12 cellular contexts compared by ENCODE assay signal in genomic region chr3:57856675-57857074, GRCh38.
A peak's percentile ranks its signal among the peaks of the same experiment; 100 is the strongest.
DNase-seq lines count a peak whose midpoint lies in the region; ATAC-seq and TF ChIP-seq lines count a peak whose summit lies in the region.
"Had no signal": no experiment of that assay in that cellular context is flagged by ENCODE, and none has a peak within 500 bp of the region (broad histone marks: within the 10 kb centered on the region; RNA-seq: fewer than 3 reads in every experiment).

No MANE protein-coding gene starts in this region.

- H4K20me1 ChIP-seq in fibroblast of lung (ENCODE audit: control insufficient read depth, extremely low read depth, insufficient read depth, low read length): no peaks in the 10 kb centered on the region

- intact Hi-C loops in A673 (cut with micrococcal nuclease; ENCODE audit: unreplicated experiment): no loop called here

- no peaks in the 10 kb centered on the region for H3K9me3 ChIP-seq in A673 (ENCODE audit: low read depth, low read length, poor library complexity, severe bottlenecking)
- H3K9me3 ChIP-seq in fibroblast of lung (ENCODE audit: control insufficient read depth, insufficient read depth, low read depth, low read length): no peaks in the 10 kb centered on the region

- CTCF ChIA-PET in A673 (lab: Charles Lee): no interaction called here

- H3K4me1 ChIP-seq in A673 (ENCODE audit: insufficient read depth, low read length, poor library complexity, severe bottlenecking) (no peaks in the 10 kb centered on the region), fibroblast of lung (ENCODE audit: control insufficient read depth, extremely low read depth, insufficient read depth, low read length) (no peaks in the 10 kb centered on the region)

- no peak overlapping the region for H3K4me2 ChIP-seq in fibroblast of lung (ENCODE audit: extremely low read depth, insufficient read depth, low read length)

- POLR2A ChIA-PET in A673 (lab: Charles Lee; ENCODE audit: low non-redundant PET): no interaction called here

- H3K27me3 ChIP-seq in A673 (replicated peaks; ENCODE audit: insufficient read depth, low read depth, low read length, poor library complexity): no peaks in the 10 kb centered on the region
- H3K27me3 ChIP-seq in fibroblast of lung (ENCODE audit: control insufficient read depth, insufficient read depth, low read length): no peaks in the 10 kb centered on the region

- no peaks in the 10 kb centered on the region for H3K79me2 ChIP-seq in fibroblast of lung (ENCODE audit: control insufficient read depth, insufficient read depth, low read length)

- H3K4me3 ChIP-seq in A673 (ENCODE audit: low read depth, low read length, poor library complexity, severe bottlenecking): no peak overlapping the region
- no peak overlapping the region for H3K4me3 ChIP-seq in fibroblast of lung (replicated peaks in 1 of 4; ENCODE audit: control extremely low read depth in 1 of 4, insufficient read depth in 1 of 4, low read depth in 3 of 4, low read length in 4 of 4)
- H3K4me3 ChIP-seq: skin epidermis had no signal

- DNase-seq in A673 (ENCODE audit: low spot score) (peak; percentile 2), RPMI7951 (ENCODE audit: low read depth) (peak; percentile 19), fibroblast of lung (ENCODE audit: low read depth in 2 of 2) (peak; percentile 18 to 31), NCI-H2171 (lab: John Stamatoyannopoulos, UW) (no peak)
- no peak for DNase-seq in activated effector memory CD4-positive, alpha-beta T cell treated with Interleukin-2 at 50 U/mL for 16 hours
- DNase-seq: CD8-positive, alpha-beta T cell; naive B cell; NCI-H226 had no signal

- H3K9ac ChIP-seq in fibroblast of lung (ENCODE audit: insufficient read depth, low read length): no peak overlapping the region

- H3K27ac ChIP-seq in A673 (ENCODE audit: low read depth, low read length, poor library complexity, severe bottlenecking): no peak overlapping the region
- H3K27ac ChIP-seq in fibroblast of lung (ENCODE audit: insufficient read depth, low read length): no peak overlapping the region
- H3K27ac ChIP-seq: skin epidermis had no signal

- TF ChIP-seq CTCF in A673 (conservative IDR thresholded peaks at IDR 0.05; ENCODE audit: low read depth, low read length): 0 out of 2 replicates have a peak, but pooled peaks have one; percentile 17
- TF ChIP-seq CTCF in GM12873 (IDR thresholded peaks at IDR 0.05; ENCODE audit: insufficient read depth, low read depth, low read length, missing control alignments): peak; percentile 5
- peak in 1 of 2 donors; percentile 27 for TF ChIP-seq CTCF in fibroblast of lung (conservative IDR thresholded peaks at IDR 0.05 in 1 of 2, IDR thresholded peaks at IDR 0.05 in 1 of 2; ENCODE audit: low read depth in 1 of 2, low read length in 2 of 2)

- ATAC-seq in GM21529 (IDR thresholded peaks at IDR 0.05; ENCODE audit: unreplicated experiment): no peak
- no peak for ATAC-seq in HG02623 (IDR thresholded peaks at IDR 0.05; ENCODE audit: unreplicated experiment)
- ATAC-seq: CD8-positive, alpha-beta T cell had no signal

- no TSS peak for BruUV-seq in A673 (replicated peaks; lab: Mats Ljungman, UMichigan)

- H2AFZ ChIP-seq in fibroblast of lung (ENCODE audit: low read length): no peak overlapping the region

- H3K36me3 ChIP-seq in A673 (ENCODE audit: insufficient read depth, low read length, poor library complexity, severe bottlenecking): no peaks in the 10 kb centered on the region
- no peaks in the 10 kb centered on the region for H3K36me3 ChIP-seq in fibroblast of lung (ENCODE audit: control insufficient read depth, insufficient read depth, low read length)

Comparison
In these comparisons a context has a peak if more than half of its experiments do, and no peak if none do; other contexts are left out.
1. DNase-seq: peak in A673 (single experiment), RPMI7951 (single experiment) and fibroblast of lung (2 of 2); none in NCI-H2171 (single experiment) and activated effector memory CD4-positive, alpha-beta T cell treated with Interleukin-2 at 50 U/mL for 16 hours (single experiment).